Comparison of ENCODE assay signal across 1 cellular context in the genomic region with DNA sequence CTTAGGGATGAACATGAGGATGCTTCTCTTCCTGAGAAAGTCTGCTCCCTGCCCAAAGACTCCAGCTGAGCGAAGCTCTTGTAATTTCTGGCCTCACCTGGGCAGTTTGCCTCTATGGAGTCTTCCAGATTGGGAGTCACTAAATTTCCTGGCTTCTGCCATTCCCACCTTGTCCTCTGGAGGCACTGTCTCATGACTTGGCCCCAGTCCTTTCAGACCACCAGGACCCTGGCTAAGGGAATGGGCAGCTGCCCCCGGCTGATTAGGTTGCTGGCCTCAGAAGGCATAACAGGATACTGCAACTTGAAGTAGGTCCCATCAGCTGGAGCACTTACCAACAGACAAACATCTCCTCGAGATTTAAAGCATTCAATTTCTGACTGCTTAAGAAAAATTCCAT.
TF ChIP-seq lines count a peak whose summit lies in the region.

No MANE protein-coding gene starts in this region.

TF ChIP-seq in endothelial cell of umbilical vein, 7 proteins besides CTCF, POLR2A, EP300 and RAD21 (continued from another document):
- TF ChIP-seq MYC (IDR thresholded peaks at IDR 0.05; ENCODE audit: low read depth, low read length): no peak
- TF ChIP-seq JUN (IDR thresholded peaks at IDR 0.05; ENCODE audit: borderline replicate concordance, insufficient read depth, insufficient read length, low read depth): no peak
